Comparison of ENCODE assay signal across 8 cellular contexts in genomic region chr22:30390974-30391691, GRCh38. TPM values are rescaled to one million over a fixed set of nuclear protein-coding genes. Genes with fewer than 3 reads are reported as not detected.
A peak's percentile ranks its signal among the peaks of the same experiment; 100 is the strongest.
DNase-seq lines count a peak whose midpoint lies in the region; ATAC-seq and TF ChIP-seq lines count a peak whose summit lies in the region.

No MANE protein-coding gene starts in this region.

- H3K36me3 ChIP-seq in parathyroid adenoma (ENCODE audit: control insufficient read depth, insufficient read depth, low read length) = no peaks in the 10 kb centered on the region
- no peaks in the 10 kb centered on the region for H3K36me3 ChIP-seq in upper lobe of right lung

- TF ChIP-seq CTCF in foreskin fibroblast (IDR thresholded peaks at IDR 0.05; ENCODE audit: low read depth, low read length) (peak; percentile 64), parathyroid adenoma (IDR thresholded peaks at IDR 0.05) (peak; percentile 69), upper lobe of right lung (IDR thresholded peaks at IDR 0.05) (peak; percentile 83)

- no peak overlapping the region for H3K4me2 ChIP-seq in parathyroid adenoma (ENCODE audit: low read length)

- ATAC-seq in upper lobe of right lung = peak; percentile 74
- ATAC-seq in GM19452 (IDR thresholded peaks at IDR 0.05; ENCODE audit: unreplicated experiment) = no peak

- DNase-seq in COLO829 (ENCODE audit: low spot score) (peak; percentile 68), HPDE6-E6E7 (ENCODE audit: extremely low spot score) (peak; percentile 67), RPMI8226 (peak; percentile 83), foreskin fibroblast (peak; percentile 58 to 85), upper lobe of right lung (peak; percentile 83)
- peak; percentile 44 to 63 for DNase-seq in activated T-helper 1 cell treated with anti-CD3 and anti-CD28 coated beads, Interleukin-2, amount 50 U/mL, for 16 hours (ENCODE audit: low read depth in 1 of 2, low spot score in 1 of 2)

- no peak overlapping the region for H3K4me3 ChIP-seq in foreskin fibroblast (ENCODE audit: low read depth in 1 of 2, low read length in 2 of 2)
- H3K4me3 ChIP-seq in parathyroid adenoma (ENCODE audit: low read depth, low read length) = no peak overlapping the region
- no peak overlapping the region for H3K4me3 ChIP-seq in upper lobe of right lung

- H3K4me1 ChIP-seq in parathyroid adenoma (peaks cover 5% of the 10 kb centered on the region), upper lobe of right lung (peaks cover 9% of the 10 kb centered on the region)

- intact Hi-C loops in upper lobe of right lung (cut with DNase I) = loop anchor here (2.0 to 10.0 kb wide), 2 partner anchors 98 to 286 kb away; no protein-coding TSS in a partner anchor

- H3K9me3 ChIP-seq in parathyroid adenoma (ENCODE audit: control insufficient read depth, low read length) = no peaks in the 10 kb centered on the region
- H3K9me3 ChIP-seq in upper lobe of right lung = no peaks in the 10 kb centered on the region

- H3K27me3 ChIP-seq in parathyroid adenoma (ENCODE audit: control insufficient read depth, insufficient read depth, low read length) = no peaks in the 10 kb centered on the region
- no peaks in the 10 kb centered on the region for H3K27me3 ChIP-seq in upper lobe of right lung

- peak overlapping the region; percentile 72 for H2AFZ ChIP-seq in parathyroid adenoma

- no peak overlapping the region for H3K9ac ChIP-seq in parathyroid adenoma

- peaks cover 2% of the 10 kb centered on the region for H3K79me2 ChIP-seq in parathyroid adenoma

- H3K27ac ChIP-seq in parathyroid adenoma (peak overlapping the region; percentile 11), upper lobe of right lung (no peak overlapping the region)

RNA-seq across cellular contexts. Expression of gene RNF215, which starts 3.9 kb away (rescaled TPM):
- 16.5 TPM for total RNA-seq in upper lobe of right lung

RNA-seq across cellular contexts. Expression of gene SEC14L2, which starts 5.7 kb away (rescaled TPM):
- total RNA-seq in upper lobe of right lung = 7.1 TPM

RNA-seq across cellular contexts. Expression of gene CCDC157, which starts 34.3 kb away (rescaled TPM):
- total RNA-seq in upper lobe of right lung = 2.7 TPM

RNA-seq across cellular contexts. Expression of gene MTFP1, which starts 34.4 kb away (rescaled TPM):
- 11.3 TPM for total RNA-seq in upper lobe of right lung

RNA-seq across cellular contexts. Expression of gene SF3A1, which starts 34.4 kb away (rescaled TPM):
- 164 TPM for total RNA-seq in upper lobe of right lung
